Comparison of ENCODE assay signal across 1 cellular context in genomic region chr6:34525431-34526175, GRCh38.
TF ChIP-seq lines count a peak whose summit lies in the region.

No MANE protein-coding gene starts in this region.

TF ChIP-seq in HepG2, 621 proteins besides CTCF, POLR2A, EP300 and RAD21:
- TF ChIP-seq JARID2 (CRISPR knock-in tag; IDR thresholded peaks at IDR 0.05; ENCODE audit: insufficient replicate concordance) = no peak
- no peak for TF ChIP-seq GATAD2A (CRISPR knock-in tag; IDR thresholded peaks at IDR 0.05)
- TF ChIP-seq KDM3A (CRISPR knock-in tag; IDR thresholded peaks at IDR 0.05; ENCODE audit: low read depth) = no peak
- TF ChIP-seq MXD1 (CRISPR knock-in tag; IDR thresholded peaks at IDR 0.05) = no peak
- 0 out of 2 replicates have a peak, but pooled peaks have one; percentile 43 for TF ChIP-seq FOXO4 (CRISPR knock-in tag; conservative IDR thresholded peaks at IDR 0.05)
TF ChIP-seq in HepG2: peak in this region for 1.
